In genomic region chr13:112576768-112577167, GRCh38 we compare ENCODE assay signal across 16 cellular contexts.
"Had no signal": no experiment of that assay in that cellular context is flagged by ENCODE, and none has a peak within 500 bp of the region (broad histone marks: within the 10 kb centered on the region; RNA-seq: fewer than 3 reads in every experiment).

No MANE protein-coding gene starts in this region.

- H3K4me3 ChIP-seq: coronary artery, hepatocyte, mucosa of descending colon, spleen had no signal

- ATAC-seq: foreskin keratinocyte; mucosa of descending colon; naive thymus-derived CD8-positive, alpha-beta T cell; sciatic nerve had no signal

- H3K27me3 Mint-ChIP-seq: naive thymus-derived CD8-positive, alpha-beta T cell had no signal

- H3K36me3 ChIP-seq: neutrophil, spleen had no signal

- H3K27ac ChIP-seq: coronary artery, foreskin keratinocyte, hepatocyte, neutrophil, spleen had no signal

- FAIRE-seq: endothelial cell of umbilical vein had no signal

- H3K4me1 ChIP-seq: foreskin keratinocyte had no signal

- H3K9me3 ChIP-seq: mucosa of descending colon, neutrophil, spleen had no signal

- H3K4me3 Mint-ChIP-seq: endodermal cell had no signal

- DNase-seq: effector CD4-positive, alpha-beta T cell; endodermal cell; erythroblast; foreskin keratinocyte; head of caudate nucleus; kidney glomerular epithelial cell; mucosa of descending colon; naive thymus-derived CD8-positive, alpha-beta T cell; posterior cingulate gyrus; spleen; stimulated activated naive CD4-positive, alpha-beta T cell had no signal
